In the genomic region with DNA sequence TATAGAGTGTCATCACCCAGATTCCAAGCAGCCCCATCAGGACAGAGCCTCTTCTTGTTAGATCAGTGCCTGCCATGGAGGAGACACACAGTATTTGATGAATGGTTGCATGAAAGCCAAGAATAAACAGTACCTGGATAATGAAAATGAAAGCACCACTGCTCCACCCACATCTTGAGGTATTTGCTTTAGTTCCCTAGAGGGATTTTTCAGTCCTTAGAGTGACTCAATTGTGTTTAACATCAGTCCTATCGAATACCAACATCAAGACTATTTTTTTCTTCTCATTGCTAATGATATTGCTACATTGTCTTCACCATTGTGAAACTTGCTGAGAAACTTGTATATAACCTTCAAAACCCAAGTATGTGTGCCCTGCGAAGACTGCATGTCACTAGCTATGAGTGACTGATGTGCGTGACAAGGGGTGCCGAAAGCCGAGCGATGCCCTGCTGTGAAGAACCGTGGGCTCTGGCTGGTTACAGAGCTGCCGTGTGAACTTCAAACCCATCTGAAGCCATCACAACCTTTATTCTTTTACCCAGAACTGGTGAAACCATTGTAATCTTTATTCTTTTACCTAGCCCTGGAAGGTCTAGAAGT, we compare ENCODE assay signal across 27 cellular contexts.
DNase-seq lines count a peak whose midpoint lies in the region; ATAC-seq and TF ChIP-seq lines count a peak whose summit lies in the region.
"Had no signal": no experiment of that assay in that cellular context is flagged by ENCODE, and none has a peak within 500 bp of the region (broad histone marks: within the 10 kb centered on the region; RNA-seq: fewer than 3 reads in every experiment).

No MANE protein-coding gene starts in this region.

- ATAC-seq in mucosa of descending colon: peak; percentile 58
- ATAC-seq: CD8-positive, alpha-beta T cell; stimulated activated naive CD8-positive, alpha-beta T cell treated with anti-CD3 and anti-CD28 coated beads, Interleukin-15, Interleukin-2, amounts not matched to agents 100 U/mL and 50 U/mL, for 24 hours had no signal

- intact Hi-C loops in colonic mucosa (cut with DNase I) (loop anchor here (5.0 to 10.0 kb wide), 2 partner anchors 80 to 208 kb away; no protein-coding TSS in a partner anchor), mucosa of descending colon (cut with DNase I, micrococcal nuclease) (loop anchor here in 1 of 2 donors (5.0 kb wide), 1 partner anchor 208 kb away; no protein-coding TSS in a partner anchor)
- intact Hi-C loops in activated T-helper 1 cell treated with anti-CD3 and anti-CD28 coated beads, Interleukin-12 subunit alpha, Interleukin-12 subunit beta, Interleukin-2, Interleukin-4 antibody, amounts not matched to agents 30 ng/mL and 10 ng/mL and 1 ng/mL, durations not matched to agents 14 hours and 24 hours and 36 hours (cut with micrococcal nuclease): no loop called here

- no peaks in the 10 kb centered on the region for H3K36me3 ChIP-seq in MM.1S (replicated peaks; ENCODE audit: insufficient read depth, low read length)
- H3K36me3 ChIP-seq in colonic mucosa: no peaks in the 10 kb centered on the region
- no peaks in the 10 kb centered on the region for H3K36me3 ChIP-seq in mucosa of descending colon (ENCODE audit: low read depth)
- H3K36me3 ChIP-seq: SJCRH30, tibial artery had no signal

- H2AFZ ChIP-seq in MM.1S (ENCODE audit: low read length): 0 out of 2 replicates have a peak overlapping the region, but pooled peaks have one; percentile 10

- H3F3A ChIP-seq in MM.1S (ENCODE audit: insufficient read depth, low read length): no peaks in the 10 kb centered on the region

- no peak overlapping the region for H3K27ac ChIP-seq in MM.1S (ENCODE audit: low read length)
- H3K27ac ChIP-seq in colonic mucosa: peak overlapping the region; percentile 74
- H3K27ac ChIP-seq: SJCRH30 had no signal

- no peaks in the 10 kb centered on the region for H3K36me3 Mint-ChIP-seq in activated T-helper 1 cell treated with anti-CD3 and anti-CD28 coated beads, Interleukin-12 subunit alpha, Interleukin-12 subunit beta, Interleukin-2, Interleukin-4 antibody, amounts not matched to agents 30 ng/mL and 10 ng/mL and 1 ng/mL, durations not matched to agents 14 hours and 24 hours and 36 hours (ENCODE audit: low read depth)
- H3K36me3 Mint-ChIP-seq: CD8-positive, alpha-beta T cell had no signal

- H3K4me1 ChIP-seq in MM.1S (ENCODE audit: low read length) (peaks cover 9% of the 10 kb centered on the region), colonic mucosa (peaks cover 11% of the 10 kb centered on the region), mucosa of descending colon (ENCODE audit: low read depth) (peaks cover 28% of the 10 kb centered on the region)

- no peaks in the 10 kb centered on the region for H4K20me1 ChIP-seq in MM.1S (ENCODE audit: insufficient read depth, low read length)

- H3K9ac ChIP-seq in MM.1S (ENCODE audit: low read length): no peak overlapping the region
- peak overlapping the region in 1 of 2 donors; percentile 69 for H3K9ac ChIP-seq in colonic mucosa (ENCODE audit: low read depth in 2 of 2, low read length in 2 of 2)

- H3K9me3 ChIP-seq in MM.1S (replicated peaks; ENCODE audit: insufficient read depth, low read length): no peaks in the 10 kb centered on the region
- no peaks in the 10 kb centered on the region for H3K9me3 ChIP-seq in colonic mucosa
- no peaks in the 10 kb centered on the region for H3K9me3 ChIP-seq in mucosa of descending colon
- H3K9me3 ChIP-seq: SJCRH30, tibial artery had no signal

- no peak for TF ChIP-seq CTCF in MM.1S (IDR thresholded peaks at IDR 0.05; ENCODE audit: low read length)
- TF ChIP-seq CTCF in colonic mucosa (IDR thresholded peaks at IDR 0.05): no peak
- TF ChIP-seq CTCF in mucosa of descending colon (IDR thresholded peaks at IDR 0.05): no peak

- no peak overlapping the region for H3K27ac Mint-ChIP-seq in activated T-helper 1 cell treated with anti-CD3 and anti-CD28 coated beads, Interleukin-12 subunit alpha, Interleukin-12 subunit beta, Interleukin-2, Interleukin-4 antibody, amounts not matched to agents 30 ng/mL and 10 ng/mL and 1 ng/mL, durations not matched to agents 14 hours and 24 hours and 36 hours
- H3K27ac Mint-ChIP-seq: activated naive CD4-positive, alpha-beta T cell treated with anti-CD3 and anti-CD28 coated beads for 36 hours; CD8-positive, alpha-beta T cell; H9 had no signal

- H3K4me3 ChIP-seq in MM.1S (ENCODE audit: low read length) (no peak overlapping the region), colonic mucosa (no peak overlapping the region), mucosa of descending colon (no peak overlapping the region)
- H3K4me3 ChIP-seq: SJCRH30, tibial artery had no signal

- no peak overlapping the region for H3K4me3 Mint-ChIP-seq in activated T-helper 1 cell treated with anti-CD3 and anti-CD28 coated beads, Interleukin-12 subunit alpha, Interleukin-12 subunit beta, Interleukin-2, Interleukin-4 antibody, amounts not matched to agents 30 ng/mL and 10 ng/mL and 1 ng/mL, durations not matched to agents 14 hours and 24 hours and 36 hours
- H3K4me3 Mint-ChIP-seq: activated naive CD4-positive, alpha-beta T cell treated with anti-CD3 and anti-CD28 coated beads for 36 hours; CD8-positive, alpha-beta T cell; H9; nephron progenitor cell had no signal

- H3K4me1 Mint-ChIP-seq in activated T-helper 1 cell treated with anti-CD3 and anti-CD28 coated beads, Interleukin-12 subunit alpha, Interleukin-12 subunit beta, Interleukin-2, Interleukin-4 antibody, amounts not matched to agents 30 ng/mL and 10 ng/mL and 1 ng/mL, durations not matched to agents 14 hours and 24 hours and 36 hours (ENCODE audit: low read depth): no peaks in the 10 kb centered on the region

- DNase-seq in EL (peak; percentile 4), MM.1S (peak; percentile 49), colonic mucosa (peak; percentile 55), mucosa of descending colon (peak in 1 of 3 donors; percentile 50), NCI-H146 (lab: John Stamatoyannopoulos, UW) (no peak), ecto neural progenitor cell (ENCODE audit: low spot score) (no peak)
- no peak for DNase-seq in activated CD8-positive, alpha-beta memory T cell treated with anti-CD3 and anti-CD28 coated beads for 24 hours
- no peak for DNase-seq in activated T-helper 1 cell treated with anti-CD3 and anti-CD28 coated beads, Interleukin-12 subunit alpha, Interleukin-12 subunit beta, Interleukin-2, Interleukin-4 antibody, amounts not matched to agents 30 ng/mL and 10 ng/mL and 1 ng/mL, durations not matched to agents 14 hours and 24 hours and 36 hours (ENCODE audit: low spot score)
- DNase-seq: activated CD4-positive, alpha-beta T cell treated with anti-CD3 and anti-CD28 coated beads, Interleukin-2, amount 50 U/mL, for 48 hours; activated naive CD4-positive, alpha-beta T cell treated with anti-CD3 and anti-CD28 coated beads for 36 hours; activated T-cell treated with anti-CD3 and anti-CD28 coated beads, Interleukin-2, amount 50 U/mL, for 1 hour; amygdala; CD8-positive, alpha-beta T cell; foreskin melanocyte; H9; hypothalamus; Karpas-422; NCI-H1417 treated with DMSO at 0.1 percent for 48 hours; NCI-H2171 treated with DMSO at 0.1 percent for 48 hours; NCI-H748 treated with DMSO at 0.1 percent for 48 hours; nephron progenitor cell; posterior cingulate gyrus; SJCRH30; stimulated activated CD4-positive, alpha-beta T cell treated with anti-CD3 and anti-CD28 coated beads, Interleukin-1b, Interleukin-23, amount 100 ng/mL, for 48 hours; stimulated activated naive CD8-positive, alpha-beta T cell treated with anti-CD3 and anti-CD28 coated beads, Interleukin-15, Interleukin-2, amounts not matched to agents 100 U/mL and 50 U/mL, for 24 hours; T-helper 2 cell; tibial artery had no signal

- H3K27me3 ChIP-seq in MM.1S (replicated peaks; ENCODE audit: insufficient read depth, low read length): no peaks in the 10 kb centered on the region
- H3K27me3 ChIP-seq in colonic mucosa: no peaks in the 10 kb centered on the region
- H3K27me3 ChIP-seq: SJCRH30, tibial artery had no signal

- H3K79me2 ChIP-seq in MM.1S (ENCODE audit: low read length): no peaks in the 10 kb centered on the region

- H3K9me2 ChIP-seq in MM.1S (replicated peaks; ENCODE audit: insufficient read depth, low read length): no peaks in the 10 kb centered on the region

- no peaks in the 10 kb centered on the region for H3K27me3 Mint-ChIP-seq in activated T-helper 1 cell treated with anti-CD3 and anti-CD28 coated beads, Interleukin-12 subunit alpha, Interleukin-12 subunit beta, Interleukin-2, Interleukin-4 antibody, amounts not matched to agents 30 ng/mL and 10 ng/mL and 1 ng/mL, durations not matched to agents 14 hours and 24 hours and 36 hours (ENCODE audit: insufficient read depth)

- peak overlapping the region; percentile 27 for H3K4me2 ChIP-seq in MM.1S (ENCODE audit: low read depth, low read length)

- H3K9me3 Mint-ChIP-seq in activated T-helper 1 cell treated with anti-CD3 and anti-CD28 coated beads, Interleukin-12 subunit alpha, Interleukin-12 subunit beta, Interleukin-2, Interleukin-4 antibody, amounts not matched to agents 30 ng/mL and 10 ng/mL and 1 ng/mL, durations not matched to agents 14 hours and 24 hours and 36 hours: peaks cover 9% of the 10 kb centered on the region

Comparison
In these comparisons a context has a peak if more than half of its experiments do, and no peak if none do; other contexts are left out.
1. DNase-seq: peak in EL (single experiment), MM.1S (single experiment) and colonic mucosa (single experiment); none in activated CD8-positive, alpha-beta memory T cell treated with anti-CD3 and anti-CD28 coated beads for 24 hours (single experiment), NCI-H146 (single experiment), ecto neural progenitor cell (single experiment) and activated T-helper 1 cell treated with anti-CD3 and anti-CD28 coated beads, Interleukin-12 subunit alpha, Interleukin-12 subunit beta, Interleukin-2, Interleukin-4 antibody, amounts not matched to agents 30 ng/mL and 10 ng/mL and 1 ng/mL, durations not matched to agents 14 hours and 24 hours and 36 hours (single experiment).